26 cellular contexts compared by ENCODE assay signal in the genomic region with DNA sequence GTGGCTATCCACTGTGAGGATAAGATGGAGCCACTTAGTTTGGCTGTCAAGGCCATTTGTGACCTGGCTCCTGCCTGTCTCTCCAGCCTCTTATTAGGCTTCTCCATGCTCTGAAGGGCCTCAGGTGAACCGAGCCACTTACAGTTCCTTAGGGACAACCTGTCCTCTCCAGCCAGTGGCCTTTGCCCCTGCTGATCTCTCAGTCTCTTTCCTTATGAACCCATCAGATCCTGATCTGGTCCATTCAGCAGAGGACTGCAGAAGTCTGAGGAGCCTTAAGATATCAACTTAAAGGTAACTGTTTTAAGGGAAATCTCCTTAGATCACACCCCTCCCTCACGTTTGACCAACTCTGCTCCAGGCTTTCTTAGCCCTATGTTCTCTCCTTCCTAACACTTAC.
"Had no signal": no experiment of that assay in that cellular context is flagged by ENCODE, and none has a peak within 500 bp of the region (broad histone marks: within the 10 kb centered on the region; RNA-seq: fewer than 3 reads in every experiment).

No MANE protein-coding gene starts in this region.

- H3K36me3 ChIP-seq: breast epithelium, thoracic aorta, uterus had no signal

- H3K27ac ChIP-seq: breast epithelium, SK-N-MC, spleen, thoracic aorta, uterus, VCaP had no signal

- H3K9me3 ChIP-seq: breast epithelium, spleen, thoracic aorta, uterus had no signal

- H3K4me3 ChIP-seq: breast epithelium, SK-N-MC, spleen, thoracic aorta, uterus had no signal

- DNase-seq: activated CD4-positive, alpha-beta T cell treated with anti-CD3 and anti-CD28 coated beads, Interleukin-2, amount 50 U/mL, for 1 hour; activated CD8-positive, alpha-beta memory T cell treated with anti-CD3 and anti-CD28 coated beads, Interleukin-2, amount 10 ng/mL, durations not matched to agents 7 days and 5 days; activated CD8-positive, alpha-beta T cell treated with anti-CD3 and anti-CD28 coated beads, Interleukin-2, amount 10 ng/mL, durations not matched to agents 7 days and 5 days; activated naive CD8-positive, alpha-beta T cell treated with anti-CD3 and anti-CD28 coated beads, Interleukin-2, amount 10 ng/mL, durations not matched to agents 7 days and 5 days; activated T-cell treated with anti-CD3 and anti-CD28 coated beads, Interleukin-2, amount 50 U/mL, for 48 hours; central memory CD4-positive, alpha-beta T cell; glutamatergic neuron; islet precursor cell; left cardiac atrium; natural killer cell; right cardiac atrium; spleen; stimulated activated naive CD4-positive, alpha-beta T cell treated with Interleukin-2 at 50 U/mL for 16 hours; SW 1271; T-helper 9 cell; uterus had no signal

- H3K9me3 Mint-ChIP-seq: activated naive CD8-positive, alpha-beta T cell treated with anti-CD3 and anti-CD28 coated beads, Interleukin-2, amount 10 ng/mL, durations not matched to agents 7 days and 5 days; activated T-helper 2 cell treated with anti-CD3 and anti-CD28 coated beads, Interferon-gamma antibody, Interleukin-2, Interleukin-4, amounts not matched to agents 10 μg/mL and 5 μg/mL and 100 μg/mL, durations not matched to agents 14 hours and 24 hours and 36 hours; dendritic cell treated with granulocyte-macrophage colony-stimulating factor and Interleukin-4, amounts not matched to agents 40 ng/mL and 50 ng/mL, for 4 days; mesothelial cell of epicardium; natural killer cell; T-helper 1 cell treated with Interleukin-12 subunit alpha and Interleukin-12 subunit beta and Interleukin-4 antibody, amounts not matched to agents 30 μg/mL and 1 μg/mL, for 36 hours; type B pancreatic cell had no signal

- H3K4me3 Mint-ChIP-seq: activated CD8-positive, alpha-beta memory T cell treated with anti-CD3 and anti-CD28 coated beads, Interleukin-2, amount 10 ng/mL, durations not matched to agents 7 days and 5 days; activated CD8-positive, alpha-beta T cell treated with anti-CD3 and anti-CD28 coated beads, Interleukin-2, amount 10 ng/mL, durations not matched to agents 7 days and 5 days; activated naive CD8-positive, alpha-beta T cell treated with anti-CD3 and anti-CD28 coated beads, Interleukin-2, amount 10 ng/mL, durations not matched to agents 7 days and 5 days; dendritic cell treated with granulocyte-macrophage colony-stimulating factor and Interleukin-4, amounts not matched to agents 40 ng/mL and 50 ng/mL, for 4 days; mesothelial cell of epicardium; T-helper 1 cell treated with Interleukin-12 subunit alpha and Interleukin-12 subunit beta and Interleukin-4 antibody, amounts not matched to agents 30 μg/mL and 1 μg/mL, for 36 hours had no signal

- H3K27ac Mint-ChIP-seq: activated CD8-positive, alpha-beta memory T cell treated with anti-CD3 and anti-CD28 coated beads, Interleukin-2, amount 10 ng/mL, durations not matched to agents 7 days and 5 days; activated CD8-positive, alpha-beta T cell treated with anti-CD3 and anti-CD28 coated beads, Interleukin-2, amount 10 ng/mL, durations not matched to agents 7 days and 5 days; activated naive CD8-positive, alpha-beta T cell treated with anti-CD3 and anti-CD28 coated beads, Interleukin-2, amount 10 ng/mL, durations not matched to agents 7 days and 5 days; activated T-helper 2 cell treated with anti-CD3 and anti-CD28 coated beads, Interferon-gamma antibody, Interleukin-2, Interleukin-4, amounts not matched to agents 10 μg/mL and 5 μg/mL and 100 μg/mL, durations not matched to agents 14 hours and 24 hours and 36 hours; dendritic cell treated with granulocyte-macrophage colony-stimulating factor and Interleukin-4, amounts not matched to agents 40 ng/mL and 50 ng/mL, for 4 days; mesothelial cell of epicardium; T-helper 1 cell treated with Interleukin-12 subunit alpha and Interleukin-12 subunit beta and Interleukin-4 antibody, amounts not matched to agents 30 μg/mL and 1 μg/mL, for 36 hours had no signal

- ATAC-seq: activated CD4-positive, CD25-positive, alpha-beta regulatory T cell treated with anti-CD3 and anti-CD28 coated beads, Interleukin-2, amount 50 U/mL, for 24 hours; activated CD8-positive, alpha-beta memory T cell treated with anti-CD3 and anti-CD28 coated beads, Interleukin-2, amount 10 ng/mL, durations not matched to agents 7 days and 5 days; activated CD8-positive, alpha-beta T cell treated with anti-CD3 and anti-CD28 coated beads, Interleukin-2, amount 10 ng/mL, durations not matched to agents 7 days and 5 days; left cardiac atrium; natural killer cell; right cardiac atrium had no signal

- H3K27me3 ChIP-seq: breast epithelium, uterus had no signal

- H3K4me1 ChIP-seq: breast epithelium had no signal
